ENCODE assay signal across 15 cellular contexts in genomic region chr2:219297766-219298456, GRCh38. TPM values are rescaled to one million over a fixed set of nuclear protein-coding genes. Genes with fewer than 3 reads are reported as not detected.
A peak's percentile ranks its signal among the peaks of the same experiment; 100 is the strongest.
DNase-seq lines count a peak whose midpoint lies in the region; ATAC-seq and TF ChIP-seq lines count a peak whose summit lies in the region.
"Had no signal": no experiment of that assay in that cellular context is flagged by ENCODE, and none has a peak within 500 bp of the region (broad histone marks: within the 10 kb centered on the region; RNA-seq: fewer than 3 reads in every experiment).

No MANE protein-coding gene starts in this region.

- H3K79me2 ChIP-seq in fibroblast of lung (ENCODE audit: control insufficient read depth, insufficient read depth, low read length): no peaks in the 10 kb centered on the region

- H3K27me3 ChIP-seq in fibroblast of lung (ENCODE audit: control insufficient read depth, insufficient read depth, low read length) (peaks cover 15% of the 10 kb centered on the region), spleen (replicated peaks in 1 of 7) (peaks cover 0 to 49% (median 4%) of the 10 kb centered on the region in 7 donors), psoas muscle (ENCODE audit: insufficient read depth in 3 of 3, low read length in 2 of 3) (peaks cover 0 to 10% (median 6%) of the 10 kb centered on the region in 3 donors), thyroid gland (no peaks in the 10 kb centered on the region)

- no peaks in the 10 kb centered on the region for H3K36me3 ChIP-seq in fibroblast of lung (ENCODE audit: control insufficient read depth, insufficient read depth, low read length)
- H3K36me3 ChIP-seq in spleen: no peaks in the 10 kb centered on the region
- no peaks in the 10 kb centered on the region for H3K36me3 ChIP-seq in psoas muscle (ENCODE audit: insufficient read depth in 1 of 2, low read depth in 1 of 2)
- H3K36me3 ChIP-seq in thyroid gland: no peaks in the 10 kb centered on the region

- H3K4me1 ChIP-seq in fibroblast of lung (ENCODE audit: control insufficient read depth, extremely low read depth, insufficient read depth, low read length): peaks cover 3% of the 10 kb centered on the region
- peaks cover 0 to 26% (median 18%) of the 10 kb centered on the region in 6 donors for H3K4me1 ChIP-seq in spleen
- H3K4me1 ChIP-seq in psoas muscle: peaks cover 4% of the 10 kb centered on the region
- peaks cover 4 to 10% of the 10 kb centered on the region in 2 donors for H3K4me1 ChIP-seq in thyroid gland

- peaks cover 30% of the 10 kb centered on the region for H3K4me1 Mint-ChIP-seq in activated naive CD4-positive, alpha-beta T cell treated with anti-CD3 and anti-CD28 coated beads, Interleukin-2, amount 50 U/mL, for 24 hours
- H3K4me1 Mint-ChIP-seq in activated CD4-positive, alpha-beta memory T cell treated with anti-CD3 and anti-CD28 coated beads for 36 hours (ENCODE audit: low read depth): peaks cover 11% of the 10 kb centered on the region

- H3K27ac Mint-ChIP-seq in activated naive CD4-positive, alpha-beta T cell treated with anti-CD3 and anti-CD28 coated beads, Interleukin-2, amount 50 U/mL, for 24 hours: peak overlapping the region; percentile 12
- H3K27ac Mint-ChIP-seq in activated CD4-positive, alpha-beta memory T cell treated with anti-CD3 and anti-CD28 coated beads for 36 hours: peak overlapping the region; percentile 28
- H3K27ac Mint-ChIP-seq: activated naive CD4-positive, alpha-beta T cell treated with anti-CD3 and anti-CD28 coated beads for 36 hours; stimulated activated naive CD8-positive, alpha-beta T cell treated with anti-CD3 and anti-CD28 coated beads, Interleukin-15, amount 100 ng/mL, for 72 hours had no signal

- H3K4me2 ChIP-seq in fibroblast of lung (ENCODE audit: extremely low read depth, insufficient read depth, low read length): no peak overlapping the region

- no peak for DNase-seq in activated naive CD4-positive, alpha-beta T cell (lab: John Stamatoyannopoulos, UW)
- DNase-seq in activated CD4-positive, alpha-beta memory T cell treated with anti-CD3 and anti-CD28 coated beads for 36 hours: no peak
- DNase-seq in fibroblast of lung (ENCODE audit: low read depth in 2 of 2) (no peak), spleen (peak; percentile 74), psoas muscle (no peak), NCI-H774 (lab: John Stamatoyannopoulos, UW) (no peak), thyroid gland (no peak)

- H3K27me3 Mint-ChIP-seq in activated naive CD4-positive, alpha-beta T cell treated with anti-CD3 and anti-CD28 coated beads, Interleukin-2, amount 50 U/mL, for 24 hours: peaks cover 4% of the 10 kb centered on the region
- H3K27me3 Mint-ChIP-seq in activated CD4-positive, alpha-beta memory T cell treated with anti-CD3 and anti-CD28 coated beads for 36 hours: peaks cover 9% of the 10 kb centered on the region

- TF ChIP-seq CTCF in fibroblast of lung (conservative IDR thresholded peaks at IDR 0.05 in 1 of 2, IDR thresholded peaks at IDR 0.05 in 1 of 2; ENCODE audit: low read depth in 1 of 2, low read length in 2 of 2) (peak; percentile 29 to 38), spleen (IDR thresholded peaks at IDR 0.05 in 8 of 11, conservative IDR thresholded peaks at IDR 0.05 in 3 of 11) (no peak), psoas muscle (IDR thresholded peaks at IDR 0.05) (no peak), thyroid gland (IDR thresholded peaks at IDR 0.05) (no peak)

- H3K36me3 Mint-ChIP-seq in activated naive CD4-positive, alpha-beta T cell treated with anti-CD3 and anti-CD28 coated beads, Interleukin-2, amount 50 U/mL, for 24 hours: no peaks in the 10 kb centered on the region
- H3K36me3 Mint-ChIP-seq in activated CD4-positive, alpha-beta memory T cell treated with anti-CD3 and anti-CD28 coated beads for 36 hours: no peaks in the 10 kb centered on the region

- ATAC-seq in psoas muscle: no peak

- H3K4me3 Mint-ChIP-seq in activated naive CD4-positive, alpha-beta T cell treated with anti-CD3 and anti-CD28 coated beads, Interleukin-2, amount 50 U/mL, for 24 hours: no peak overlapping the region
- no peak overlapping the region for H3K4me3 Mint-ChIP-seq in activated CD4-positive, alpha-beta memory T cell treated with anti-CD3 and anti-CD28 coated beads for 36 hours
- H3K4me3 Mint-ChIP-seq: activated naive CD4-positive, alpha-beta T cell treated with anti-CD3 and anti-CD28 coated beads for 36 hours had no signal

- WGBS in spleen, 5 donors: 77 to 88% (median 81%) methylated on average over 14 of the region's 14 CpGs
- WGBS in psoas muscle, 3 donors: 79 to 81% (median 81%) methylated on average over 14 of the region's 14 CpGs
- 81% methylated on average over 8 to 13 of the region's 14 CpGs for whole genome bisulfite sequencing in thyroid gland, 2 donors

- CTCF ChIA-PET in activated CD4-positive, alpha-beta memory T cell treated with anti-CD3 and anti-CD28 coated beads for 36 hours (lab: Charles Lee): interaction anchor here (0.6 to 10.8 kb wide), 9 partner anchors 16 to 239 kb away, joined by 3 to 136 read pairs (median 5); partner anchors contain the start of genes ABCB6, DNAJB2 and NHEJ1

- no peaks in the 10 kb centered on the region for H3K9me3 ChIP-seq in fibroblast of lung (ENCODE audit: control insufficient read depth, insufficient read depth, low read depth, low read length)
- H3K9me3 ChIP-seq in spleen: no peaks in the 10 kb centered on the region
- no peaks in the 10 kb centered on the region for H3K9me3 ChIP-seq in psoas muscle
- H3K9me3 ChIP-seq in thyroid gland: no peaks in the 10 kb centered on the region

- intact Hi-C loops in activated CD4-positive, alpha-beta memory T cell treated with anti-CD3 and anti-CD28 coated beads for 36 hours (cut with micrococcal nuclease): loop anchor here (1.0 to 5.0 kb wide), 3 partner anchors 69 to 241 kb away; partner anchors contain the start of genes ANKZF1, ATG9A and NHEJ1
- intact Hi-C loops in spleen (cut with DNase I; ENCODE audit: low total_unique reads) (no loop called here), psoas muscle (cut with DNase I) (loop anchor here (1.0 to 10.0 kb wide), 3 partner anchors 53 to 138 kb away; partner anchors contain the start of genes NHEJ1 (in 2 of the 2), GLB1L (in 1 of the 2) and STK16 (in 1 of the 2)), thyroid gland (cut with DNase I) (loop anchor here (5.0 kb wide), 2 partner anchors 141 to 241 kb away; no protein-coding TSS in a partner anchor)

- H3K4me3 ChIP-seq in fibroblast of lung (replicated peaks in 1 of 4; ENCODE audit: control extremely low read depth in 1 of 4, insufficient read depth in 1 of 4, low read depth in 3 of 4, low read length in 4 of 4) (no peak overlapping the region), spleen (no peak overlapping the region), psoas muscle (no peak overlapping the region), thyroid gland (replicated peaks in 1 of 3) (no peak overlapping the region)

- H2AFZ ChIP-seq in fibroblast of lung (ENCODE audit: low read length): no peak overlapping the region

- no peak overlapping the region for H3K27ac ChIP-seq in fibroblast of lung (ENCODE audit: insufficient read depth, low read length)
- H3K27ac ChIP-seq in spleen: no peak overlapping the region
- H3K27ac ChIP-seq in psoas muscle: no peak overlapping the region
- no peak overlapping the region for H3K27ac ChIP-seq in thyroid gland
- H3K27ac ChIP-seq: KMS-11 had no signal

- no peak overlapping the region for H3K9ac ChIP-seq in fibroblast of lung (ENCODE audit: insufficient read depth, low read length)
- H3K9ac ChIP-seq: KMS-11 had no signal

- TF ChIP-seq POLR2A in spleen (IDR thresholded peaks at IDR 0.05) (no peak), thyroid gland (IDR thresholded peaks at IDR 0.05) (no peak)

- no peaks in the 10 kb centered on the region for H4K20me1 ChIP-seq in fibroblast of lung (ENCODE audit: control insufficient read depth, extremely low read depth, insufficient read depth, low read length)

- POLR2A ChIA-PET in activated CD4-positive, alpha-beta memory T cell treated with anti-CD3 and anti-CD28 coated beads for 36 hours (lab: Charles Lee): interaction anchor here (1.0 kb wide), 1 partner anchor 20 kb away, joined by 3 read pairs; no protein-coding TSS in a partner anchor

- H3K9me3 Mint-ChIP-seq in activated naive CD4-positive, alpha-beta T cell treated with anti-CD3 and anti-CD28 coated beads, Interleukin-2, amount 50 U/mL, for 24 hours: no peaks in the 10 kb centered on the region
- no peaks in the 10 kb centered on the region for H3K9me3 Mint-ChIP-seq in activated CD4-positive, alpha-beta memory T cell treated with anti-CD3 and anti-CD28 coated beads for 36 hours
- H3K9me3 Mint-ChIP-seq: activated naive CD4-positive, alpha-beta T cell treated with anti-CD3 and anti-CD28 coated beads for 36 hours; stimulated activated naive CD8-positive, alpha-beta T cell treated with anti-CD3 and anti-CD28 coated beads, Interleukin-15, amount 100 ng/mL, for 72 hours had no signal

RNA-seq across cellular contexts. Expression of gene PTPRN, which starts 11.3 kb away (rescaled TPM):
- total RNA-seq in activated CD4-positive, alpha-beta memory T cell treated with anti-CD3 and anti-CD28 coated beads for 36 hours: under 1 TPM in 1 of 2 experiments, not detected in 1; 0.24 TPM
- total RNA-seq in fibroblast of lung (3.5 and 10.8 TPM in 2 replicates), spleen (not detected), psoas muscle (1 to 10 TPM in 1 of 4 donors, under 1 TPM in 1, not detected in 2; 0.91 to 1.1 TPM), thyroid gland (1 to 10 TPM in 3 of 4 donors, not detected in 1; 1.9 to 4.6 (median 4.4) TPM)
- polyA plus RNA-seq in fibroblast of lung (0.28 and 0.55 TPM in 2 replicates), spleen (under 1 TPM in 2 of 3 donors, not detected in 1; 0.06 to 0.12 TPM), psoas muscle (under 1 TPM; 0.03 to 0.17 (median 0.04) TPM)
- polyA plus RNA-seq in fibroblast of lung (2012): 1.3 and 1.4 TPM in 2 replicates
- polyA minus RNA-seq in fibroblast of lung (ENCODE audit: low replicate concordance): 0.93 and 0.94 TPM in 2 replicates
- total RNA-seq: activated naive CD4-positive, alpha-beta T cell treated with anti-CD3 and anti-CD28 coated beads for 36 hours; left lobe of liver; posterior vena cava; T-helper 1 cell treated with Interleukin-12 subunit alpha and Interleukin-12 subunit beta and Interleukin-4 antibody, amounts not matched to agents 30 ng/mL and 1 ng/mL, for 36 hours had no signal

RNA-seq across cellular contexts. Expression of gene DNAJB2, which starts 18.7 kb away (rescaled TPM):
- 10 to 100 TPM; 37.3 to 39.1 TPM for total RNA-seq in activated CD4-positive, alpha-beta memory T cell treated with anti-CD3 and anti-CD28 coated beads for 36 hours
- total RNA-seq in fibroblast of lung (55.2 and 81.3 TPM in 2 replicates), spleen (10 to 100 TPM; 35.0 to 64.4 (median 54.0) TPM), psoas muscle (100 to 1,000 TPM in 3 of 4 donors, 10 to 100 TPM in 1; 93.1 to 173 (median 117) TPM), thyroid gland (100 to 1,000 TPM in 3 of 4 donors, 10 to 100 TPM in 1; 79.0 to 127 (median 116) TPM)
- polyA plus RNA-seq in fibroblast of lung (24.9 and 29.8 TPM in 2 replicates), spleen (10 to 100 TPM; 31.4 to 67.2 (median 43.2) TPM), psoas muscle (100 to 1,000 TPM in 2 of 3 donors, 10 to 100 TPM in 1; 99.6 to 204 (median 100) TPM)
- 41.3 and 41.7 TPM in 2 replicates for polyA plus RNA-seq in fibroblast of lung (2012)
- 72.4 and 88.4 TPM in 2 replicates for polyA minus RNA-seq in fibroblast of lung (ENCODE audit: low replicate concordance)

RNA-seq across cellular contexts. Expression of gene RESP18, which starts 34.6 kb away (rescaled TPM):
- not detected for total RNA-seq in activated CD4-positive, alpha-beta memory T cell treated with anti-CD3 and anti-CD28 coated beads for 36 hours
- total RNA-seq in fibroblast of lung: not detected in 2 replicates
- polyA plus RNA-seq in fibroblast of lung: not detected in 2 replicates
- not detected in 2 replicates for polyA plus RNA-seq in fibroblast of lung (2012)
- polyA minus RNA-seq in fibroblast of lung (ENCODE audit: low replicate concordance): not detected in 2 replicates
- under 1 TPM in 1 of 7 donors, not detected in 6; 0.83 TPM for total RNA-seq in spleen
- not detected for polyA plus RNA-seq in spleen
- total RNA-seq in psoas muscle: not detected
- not detected for polyA plus RNA-seq in psoas muscle
- not detected for total RNA-seq in thyroid gland
- total RNA-seq: activated naive CD4-positive, alpha-beta T cell treated with anti-CD3 and anti-CD28 coated beads for 36 hours; left lobe of liver; posterior vena cava; T-helper 1 cell treated with Interleukin-12 subunit alpha and Interleukin-12 subunit beta and Interleukin-4 antibody, amounts not matched to agents 30 ng/mL and 1 ng/mL, for 36 hours; urinary bladder had no signal
- polyA plus RNA-seq: urinary bladder had no signal

RNA-seq across cellular contexts. Expression of gene TUBA4A, which starts 44.2 kb away (rescaled TPM):
- 100 to 1,000 TPM; 219 to 229 TPM for total RNA-seq in activated CD4-positive, alpha-beta memory T cell treated with anti-CD3 and anti-CD28 coated beads for 36 hours
- total RNA-seq in fibroblast of lung (5.6 and 7.7 TPM in 2 replicates), spleen (100 to 1,000 TPM in 1 of 7 donors, 10 to 100 TPM in 6; 60.2 to 120 (median 73.4) TPM), psoas muscle (100 to 1,000 TPM; 522 to 707 (median 613) TPM), thyroid gland (10 to 100 TPM; 21.0 to 72.4 (median 34.8) TPM)
- polyA plus RNA-seq in fibroblast of lung (14.7 and 34.2 TPM in 2 replicates), spleen (10 to 100 TPM; 70.6 to 89.2 (median 73.4) TPM), psoas muscle (100 to 1,000 TPM; 291 to 618 (median 508) TPM)
- polyA plus RNA-seq in fibroblast of lung (2012): 9.0 and 21.6 TPM in 2 replicates
- polyA minus RNA-seq in fibroblast of lung (ENCODE audit: low replicate concordance): 32.2 and 48.9 TPM in 2 replicates

RNA-seq across cellular contexts. Expression of gene TUBA4B, which starts 44.9 kb away (rescaled TPM):
- not detected for total RNA-seq in activated CD4-positive, alpha-beta memory T cell treated with anti-CD3 and anti-CD28 coated beads for 36 hours
- total RNA-seq in fibroblast of lung: not detected in 2 replicates
- not detected in 2 replicates for polyA plus RNA-seq in fibroblast of lung
- polyA plus RNA-seq in fibroblast of lung (2012): not detected in 2 replicates
- not detected in 2 replicates for polyA minus RNA-seq in fibroblast of lung (ENCODE audit: low replicate concordance)
- not detected for total RNA-seq in spleen
- not detected for polyA plus RNA-seq in spleen
- not detected for total RNA-seq in psoas muscle
- under 1 TPM in 1 of 3 donors, not detected in 2; 0.06 TPM for polyA plus RNA-seq in psoas muscle
- total RNA-seq in thyroid gland: not detected
- total RNA-seq: activated naive CD4-positive, alpha-beta T cell treated with anti-CD3 and anti-CD28 coated beads for 36 hours; left lobe of liver; posterior vena cava; urinary bladder had no signal
- polyA plus RNA-seq: urinary bladder had no signal

Comparison
In these comparisons a context has a peak if more than half of its experiments do, and no peak if none do; other contexts are left out.
1. CTCF ChIP-seq: peak in fibroblast of lung (2 of 2); none in spleen (0 of 11), psoas muscle (single experiment) and thyroid gland (0 of 6).